ENCODE assay signal across 31 cellular contexts in genomic region chr20:62719250-62719945, GRCh38. TPM values are rescaled to one million over a fixed set of nuclear protein-coding genes. Genes with fewer than 3 reads are reported as not detected.
"Had no signal": no experiment of that assay in that cellular context is flagged by ENCODE, and none has a peak within 500 bp of the region (broad histone marks: within the 10 kb centered on the region; RNA-seq: fewer than 3 reads in every experiment).

No MANE protein-coding gene starts in this region.

- H3K27me3 ChIP-seq: vagina had no signal

- H3K4me3 ChIP-seq: smooth muscle cell, vagina had no signal

- H3K4me2 ChIP-seq: smooth muscle cell had no signal

- H3K4me3 Mint-ChIP-seq: activated CD4-positive, alpha-beta memory T cell treated with anti-CD3 and anti-CD28 coated beads, Interleukin-2, amount 10 ng/mL, durations not matched to agents 7 days and 5 days; activated CD4-positive, alpha-beta T cell treated with anti-CD3 and anti-CD28 coated beads, Interleukin-2, amount 10 ng/mL, durations not matched to agents 24 days and 14 days; activated T-cell treated with anti-CD3 and anti-CD28 coated beads, Interleukin-2, amount 50 U/mL, for 24 hours; nephron; stimulated activated memory B cell treated with anti-CD40 and anti-IgM and Interleukin-4, amounts not matched to agents 10 μg/mL and 1 μg/mL and 100 μg/mL, for 72 hours; stimulated activated naive CD8-positive, alpha-beta T cell treated with anti-CD3 and anti-CD28 coated beads, Interleukin-15, amount 100 ng/mL, for 72 hours; T-helper 1 cell treated with Interleukin-12 subunit alpha and Interleukin-12 subunit beta and Interleukin-4 antibody, amounts not matched to agents 30 μg/mL and 1 μg/mL, for 36 hours; type B pancreatic cell had no signal

- DNase-seq: activated CD4-positive, alpha-beta memory T cell treated with anti-CD3 and anti-CD28 coated beads, Interleukin-2, amount 10 ng/mL, durations not matched to agents 7 days and 5 days; activated CD4-positive, alpha-beta T cell treated with anti-CD3 and anti-CD28 coated beads, Interleukin-2, amount 10 ng/mL, durations not matched to agents 24 days and 14 days; activated CD8-positive, alpha-beta memory T cell treated with anti-CD3 and anti-CD28 coated beads, Interleukin-2, amount 50 U/mL, for 48 hours; activated gamma-delta T cell; activated T-cell treated with anti-CD3 and anti-CD28 coated beads, Interleukin-2, amount 50 U/mL, for 24 hours; cortex of kidney; foreskin fibroblast; head of caudate nucleus; hippocampal formation; left colon; mammary epithelial cell; stimulated activated CD4-positive, alpha-beta T cell treated with anti-CD3 and anti-CD28 coated beads, Interleukin-1b, Interleukin-23, amount 100 ng/mL, for 48 hours; stimulated activated CD4-positive, alpha-beta T cell treated with anti-CD3 and anti-CD28 coated beads, Interleukin-4, amount 100 ng/mL, for 4 hours; stimulated activated CD8-positive, alpha-beta memory T cell treated with anti-CD3 and anti-CD28 coated beads, Interleukin-4, amount 100 ng/mL, for 48 hours; stimulated activated naive CD8-positive, alpha-beta T cell treated with anti-CD3 and anti-CD28 coated beads, Interleukin-15, amount 100 ng/mL, for 72 hours; substantia nigra; T-helper 9 cell; WERI-Rb-1 had no signal

- H3K4me1 ChIP-seq: vagina had no signal

- H3K27me3 Mint-ChIP-seq: activated T-cell treated with anti-CD3 and anti-CD28 coated beads, Interleukin-2, amount 50 U/mL, for 24 hours had no signal

- H3K27ac Mint-ChIP-seq: activated CD4-positive, alpha-beta memory T cell treated with anti-CD3 and anti-CD28 coated beads, Interleukin-2, amount 10 ng/mL, durations not matched to agents 7 days and 5 days; activated CD4-positive, alpha-beta T cell treated with anti-CD3 and anti-CD28 coated beads, Interleukin-2, amount 10 ng/mL, durations not matched to agents 24 days and 14 days; activated naive CD4-positive, alpha-beta T cell treated with anti-CD3 and anti-CD28 coated beads, Interleukin-2, amount 50 U/mL, for 72 hours; activated T-cell treated with anti-CD3 and anti-CD28 coated beads, Interleukin-2, amount 50 U/mL, for 24 hours; nephron; stimulated activated memory B cell treated with anti-CD40 and anti-IgM and Interleukin-4, amounts not matched to agents 10 μg/mL and 1 μg/mL and 100 μg/mL, for 72 hours; stimulated activated naive CD8-positive, alpha-beta T cell treated with anti-CD3 and anti-CD28 coated beads, Interleukin-15, amount 100 ng/mL, for 72 hours; T-helper 1 cell treated with Interleukin-12 subunit alpha and Interleukin-12 subunit beta and Interleukin-4 antibody, amounts not matched to agents 30 μg/mL and 1 μg/mL, for 36 hours; type B pancreatic cell had no signal

- ATAC-seq: activated CD4-positive, CD25-positive, alpha-beta regulatory T cell treated with anti-CD3 and anti-CD28 coated beads, Interleukin-2, amount 50 U/mL, for 24 hours; activated naive CD4-positive, alpha-beta T cell treated with anti-CD3 and anti-CD28 coated beads, Interleukin-2, amount 50 U/mL, for 72 hours; left colon; stimulated activated memory B cell treated with anti-CD40 and anti-IgM and Interleukin-4, amounts not matched to agents 10 μg/mL and 1 μg/mL and 100 μg/mL, for 72 hours; stimulated activated naive CD8-positive, alpha-beta T cell treated with anti-CD3 and anti-CD28 coated beads, Interleukin-15, amount 100 ng/mL, for 72 hours had no signal

- H3K27ac ChIP-seq: vagina, WERI-Rb-1 had no signal

- H3K9me3 ChIP-seq: vagina had no signal

- FAIRE-seq: bronchial epithelial cell, endothelial cell of umbilical vein, keratinocyte, TTC549 had no signal

- H3K36me3 ChIP-seq: vagina, WERI-Rb-1 had no signal

RNA-seq across cellular contexts. Expression of gene NTSR1, which starts 10.8 kb away (rescaled TPM):
- total RNA-seq: activated CD4-positive, alpha-beta memory T cell treated with anti-CD3 and anti-CD28 coated beads, Interleukin-2, amount 10 ng/mL, durations not matched to agents 7 days and 5 days; activated CD4-positive, alpha-beta T cell treated with anti-CD3 and anti-CD28 coated beads, Interleukin-2, amount 10 ng/mL, durations not matched to agents 24 days and 14 days; activated naive CD4-positive, alpha-beta T cell treated with anti-CD3 and anti-CD28 coated beads, Interleukin-2, amount 50 U/mL, for 72 hours; bronchial epithelial cell; osteoblast had no signal
- polyA plus RNA-seq: smooth muscle cell had no signal
